12 cellular contexts compared by ENCODE assay signal in genomic region chr6:44053760-44054556, GRCh38.
DNase-seq lines count a peak whose midpoint lies in the region; ATAC-seq and TF ChIP-seq lines count a peak whose summit lies in the region.
"Had no signal": no experiment of that assay in that cellular context is flagged by ENCODE, and none has a peak within 500 bp of the region (broad histone marks: within the 10 kb centered on the region; RNA-seq: fewer than 3 reads in every experiment).

No MANE protein-coding gene starts in this region.

- H3K27me3 Mint-ChIP-seq in GM23338 (ENCODE audit: insufficient read depth, low read depth, poor library complexity) = peaks cover 4% of the 10 kb centered on the region

- H3K4me1 ChIP-seq in GM23338 (ENCODE audit: insufficient read depth) = no peaks in the 10 kb centered on the region; the same call in 1 of the 2 replicates
- H3K4me1 ChIP-seq in SJSA1 (replicated peaks) = peaks cover 88% of the 10 kb centered on the region
- H3K4me1 ChIP-seq in skeletal muscle tissue (ENCODE audit: control insufficient read depth in 3 of 3, insufficient read depth in 3 of 3, low read length in 3 of 3) = peaks cover 38 to 73% (median 56%) of the 10 kb centered on the region in 3 donors

- no peaks in the 10 kb centered on the region for H3K9me2 ChIP-seq in GM23338 (ENCODE audit: insufficient read depth)

- H3K4me3 ChIP-seq in GM23338 (no peak overlapping the region), SJSA1 (no peak overlapping the region), skeletal muscle tissue (ENCODE audit: low read length in 3 of 3) (no peak overlapping the region)

- peaks cover 30% of the 10 kb centered on the region for H3K4me1 Mint-ChIP-seq in GM23338

- no peaks in the 10 kb centered on the region for H3K36me3 ChIP-seq in GM23338 (ENCODE audit: insufficient read depth)
- no peaks in the 10 kb centered on the region for H3K36me3 ChIP-seq in SJSA1
- no peaks in the 10 kb centered on the region for H3K36me3 ChIP-seq in skeletal muscle tissue (ENCODE audit: control insufficient read depth in 3 of 3, insufficient read depth in 3 of 3, low read length in 3 of 3)

- no peaks in the 10 kb centered on the region for H3K27me3 ChIP-seq in GM23338 (ENCODE audit: insufficient read depth)
- H3K27me3 ChIP-seq in SJSA1 (replicated peaks) = no peaks in the 10 kb centered on the region
- no peaks in the 10 kb centered on the region for H3K27me3 ChIP-seq in skeletal muscle tissue (ENCODE audit: control insufficient read depth in 3 of 3, insufficient read depth in 3 of 3, low read length in 3 of 3)

- no peaks in the 10 kb centered on the region for H3F3A ChIP-seq in GM23338 (replicated peaks; ENCODE audit: low read depth)

- TF ChIP-seq CTCF in GM23338 (conservative IDR thresholded peaks at IDR 0.05; ENCODE audit: low read depth in 2 of 2) = no peak

- no peak overlapping the region for H3K4me3 Mint-ChIP-seq in GM23338
- H3K4me3 Mint-ChIP-seq: activated CD4-positive, alpha-beta T cell treated with anti-CD3 and anti-CD28 coated beads, Interleukin-2, amount 10 ng/mL, durations not matched to agents 7 days and 5 days; activated naive CD4-positive, alpha-beta T cell treated with anti-CD3 and anti-CD28 coated beads for 36 hours had no signal

- peak overlapping the region in 1 of 3 donors; percentile 16 for H3K9ac ChIP-seq in skeletal muscle tissue (ENCODE audit: low read depth in 1 of 3, low read length in 3 of 3)

- H3K27ac ChIP-seq in GM23338 (ENCODE audit: low read depth) (no peak overlapping the region), SJSA1 (peak overlapping the region; percentile 74), skeletal muscle tissue (ENCODE audit: low read depth, low read length) (peak overlapping the region; percentile 72), substantia nigra (ENCODE audit: low read depth, low read length, poor library complexity, severe bottlenecking) (no peak overlapping the region)

- no peaks in the 10 kb centered on the region for H4K20me1 ChIP-seq in GM23338 (replicated peaks; ENCODE audit: insufficient read depth)

- no peak overlapping the region for H3K4me2 ChIP-seq in GM23338

- H3K9me3 ChIP-seq in SJSA1 (replicated peaks) (no peaks in the 10 kb centered on the region), skeletal muscle tissue (ENCODE audit: control insufficient read depth in 3 of 3, low read length in 3 of 3) (no peaks in the 10 kb centered on the region)

- DNase-seq in GM23338 (ENCODE audit: low spot score) = no peak
- peak; percentile 72 to 85 for DNase-seq in SJSA1 (ENCODE audit: low read depth in 1 of 2, low spot score in 2 of 2)
- peak; percentile 81 for DNase-seq in glomerular visceral epithelial cell (ENCODE audit: extremely low spot score)
- DNase-seq in substantia nigra (lab: John Stamatoyannopoulos, UW) = no peak
- no peak for DNase-seq in stimulated activated CD4-positive, alpha-beta T cell treated with anti-CD3 and anti-CD28 coated beads, Interleukin-4, amount 100 ng/mL, for 4 hours
- DNase-seq: activated CD4-positive, alpha-beta T cell treated with anti-CD3 and anti-CD28 coated beads, Interleukin-2, amount 10 ng/mL, durations not matched to agents 7 days and 5 days; activated naive CD4-positive, alpha-beta T cell treated with anti-CD3 and anti-CD28 coated beads for 36 hours; effector memory CD4-positive, alpha-beta T cell; KG1; stimulated activated CD4-positive, alpha-beta T cell treated with anti-CD3 and anti-CD28 coated beads, Interleukin-4, amount 100 ng/mL, for 1 hour had no signal

- peak overlapping the region; percentile 50; the same call in 1 of the 2 replicates for H3K27ac Mint-ChIP-seq in GM23338
- H3K27ac Mint-ChIP-seq: activated CD4-positive, alpha-beta T cell treated with anti-CD3 and anti-CD28 coated beads, Interleukin-2, amount 10 ng/mL, durations not matched to agents 7 days and 5 days; activated naive CD4-positive, alpha-beta T cell treated with anti-CD3 and anti-CD28 coated beads for 36 hours had no signal

- H2AFZ ChIP-seq in GM23338 = peak overlapping the region; percentile 74

- H3K79me2 ChIP-seq in GM23338 (replicated peaks; ENCODE audit: insufficient read depth) = no peaks in the 10 kb centered on the region

- H3K36me3 Mint-ChIP-seq in GM23338 (ENCODE audit: low read depth) = no peaks in the 10 kb centered on the region

- ATAC-seq in GM23338 (peak; percentile 26), GM19035 (IDR thresholded peaks at IDR 0.05; ENCODE audit: unreplicated experiment) (no peak)

- no peaks in the 10 kb centered on the region for H3K9me3 Mint-ChIP-seq in GM23338
- H3K9me3 Mint-ChIP-seq: activated CD4-positive, alpha-beta T cell treated with anti-CD3 and anti-CD28 coated beads, Interleukin-2, amount 10 ng/mL, durations not matched to agents 7 days and 5 days; activated naive CD4-positive, alpha-beta T cell treated with anti-CD3 and anti-CD28 coated beads for 36 hours had no signal

TF ChIP-seq in GM23338, 12 proteins besides CTCF, POLR2A, EP300 and RAD21 (continues in another document):
- TF ChIP-seq EZH2 (IDR thresholded peaks at IDR 0.05; ENCODE audit: low read depth, unreplicated experiment) (no peak), EZH2phosphoT487 (IDR thresholded peaks at IDR 0.05; ENCODE audit: unreplicated experiment) (no peak), POLR2AphosphoS5 (IDR thresholded peaks at IDR 0.05; ENCODE audit: low read depth) (no peak), REST (IDR thresholded peaks at IDR 0.05; ENCODE audit: unreplicated experiment) (no peak), ZNF114 (CRISPR knock-in tag; IDR thresholded peaks at IDR 0.05) (no peak), CREB1 (CRISPR knock-in tag; IDR thresholded peaks at IDR 0.05; ENCODE audit: low read depth) (no peak), NANOG (IDR thresholded peaks at IDR 0.05; ENCODE audit: borderline replicate concordance) (no peak)

Comparison
In these comparisons a context has a peak if more than half of its experiments do, and no peak if none do; other contexts are left out.
1. DNase-seq: peak in SJSA1 (2 of 2) and glomerular visceral epithelial cell (single experiment); none in GM23338 (single experiment), substantia nigra (0 of 49) and stimulated activated CD4-positive, alpha-beta T cell treated with anti-CD3 and anti-CD28 coated beads, Interleukin-4, amount 100 ng/mL, for 4 hours (0 of 2).
2. H3K27ac ChIP-seq: peak in SJSA1 (single experiment) and skeletal muscle tissue (single experiment); none in GM23338 (single experiment) and substantia nigra (single experiment).